1 cellular context compared by ENCODE assay signal in genomic region chr1:169485427-169486280, GRCh38.
TF ChIP-seq lines count a peak whose summit lies in the region.

SLC19A2 (minus strand) TSS chr1:169485944; CDS start chr1:169485766, 178 bp downstream.

TF ChIP-seq in K562, 482 proteins besides CTCF, POLR2A, EP300 and RAD21 (continued from another document and continues in another):
- TF ChIP-seq NKRF (IDR thresholded peaks at IDR 0.05; ENCODE audit: borderline replicate concordance) (peak; percentile 80; the same call in 1 of the 2 replicates), ZNF507 (tag; conservative IDR thresholded peaks at IDR 0.05) (no peak), ZNF436 (CRISPR knock-in tag; IDR thresholded peaks at IDR 0.05) (0 out of 2 replicates have a peak, but pooled peaks have one; percentile 36), ZNF354B (CRISPR knock-in tag; IDR thresholded peaks at IDR 0.05) (no peak), MCM7 (IDR thresholded peaks at IDR 0.05) (no peak), CBFB (CRISPR knock-in tag; IDR thresholded peaks at IDR 0.05) (no peak), ZBTB33 (CRISPR knock-in tag; IDR thresholded peaks at IDR 0.05) (peak; percentile 63; the same call in 1 of the 2 replicates), KDM4B (IDR thresholded peaks at IDR 0.05; ENCODE audit: borderline replicate concordance in 2 of 2, low read depth in 1 of 2) (no peak), CREB3 (tag; conservative IDR thresholded peaks at IDR 0.05; ENCODE audit: low read depth) (no peak), SREBF2 (CRISPR knock-in tag; IDR thresholded peaks at IDR 0.05) (no peak), MIER1 (IDR thresholded peaks at IDR 0.05; ENCODE audit: low read depth) (no peak), TFE3 (CRISPR knock-in tag; IDR thresholded peaks at IDR 0.05) (no peak), ZNF740 (CRISPR knock-in tag; IDR thresholded peaks at IDR 0.05) (peak; percentile 49; the same call in 1 of the 2 replicates), ZNF740 (tag; IDR thresholded peaks at IDR 0.05) (no peak), ZNF318 (IDR thresholded peaks at IDR 0.05; ENCODE audit: borderline replicate concordance in 1 of 2, low read depth in 1 of 2) (peak in 1 of 2 experiments; percentile 73; a peak in 1 of 4 replicates), ZSCAN32 (CRISPR knock-in tag; IDR thresholded peaks at IDR 0.05) (no peak), ZNF165 (CRISPR knock-in tag; IDR thresholded peaks at IDR 0.05; ENCODE audit: borderline replicate concordance) (no peak), NFIC (IDR thresholded peaks at IDR 0.05) (peak; percentile 98), TFAP4 (CRISPR knock-in tag; IDR thresholded peaks at IDR 0.05; ENCODE audit: borderline replicate concordance) (peak; percentile 99), MAX (CRISPR knock-in tag; IDR thresholded peaks at IDR 0.05) (peak; percentile 85), ZBTB8A (IDR thresholded peaks at IDR 0.05; ENCODE audit: partially characterized antibody) (no peak), ZFPM2 (CRISPR knock-in tag; IDR thresholded peaks at IDR 0.05) (0 out of 2 replicates have a peak, but pooled peaks have one; percentile 18), ZNF280B (CRISPR knock-in tag; IDR thresholded peaks at IDR 0.05) (no peak), XRCC5 (IDR thresholded peaks at IDR 0.05; ENCODE audit: low read depth, low read length) (no peak), WHSC1 (IDR thresholded peaks at IDR 0.05; ENCODE audit: low read length) (no peak), THRA (IDR thresholded peaks at IDR 0.05) (no peak), OTX1 (CRISPR knock-in tag; IDR thresholded peaks at IDR 0.05) (no peak; the same call in 1 of the 2 replicates), NFYB (IDR thresholded peaks at IDR 0.05; ENCODE audit: extremely low read depth, insufficient read length) (peak; percentile 89), HOXB6 (CRISPR knock-in tag; IDR thresholded peaks at IDR 0.05; ENCODE audit: borderline replicate concordance) (no peak), POLR3G (IDR thresholded peaks at IDR 0.05; ENCODE audit: extremely low read depth, insufficient read length, insufficient replicate concordance) (no peak), NCOR1 (IDR thresholded peaks at IDR 0.05) (no peak), KLF16 (IDR thresholded peaks at IDR 0.05) (no peak), FOSL1 (tag; conservative IDR thresholded peaks at IDR 0.05) (no peak), RAD51 (IDR thresholded peaks at IDR 0.05; ENCODE audit: borderline replicate concordance, low read depth) (peak; percentile 58; the same call in 1 of the 2 replicates), HIVEP1 (CRISPR knock-in tag; IDR thresholded peaks at IDR 0.05) (peak; percentile 30; the same call in 1 of the 2 replicates), HEY1 (CRISPR knock-in tag; IDR thresholded peaks at IDR 0.05; ENCODE audit: borderline replicate concordance) (no peak), FOXJ2 (tag; IDR thresholded peaks at IDR 0.05) (peak; percentile 44; the same call in 1 of the 2 replicates), ZNF695 (CRISPR knock-in tag; IDR thresholded peaks at IDR 0.05) (no peak), SMARCC2 (IDR thresholded peaks at IDR 0.05; ENCODE audit: low read depth) (no peak), TGIF2 (CRISPR knock-in tag; IDR thresholded peaks at IDR 0.05) (0 out of 2 replicates have a peak, but pooled peaks have one; percentile 71), KHSRP (IDR thresholded peaks at IDR 0.05) (no peak), TBP (optimal IDR thresholded peaks at IDR 0.05; ENCODE audit: low read depth, low read length) (peak; percentile 98), KLF6 (CRISPR knock-in tag; IDR thresholded peaks at IDR 0.05; ENCODE audit: borderline replicate concordance) (no peak), SIN3B (IDR thresholded peaks at IDR 0.05; ENCODE audit: low read depth) (0 out of 2 replicates have a peak, but pooled peaks have one; percentile 39), BRD4 (IDR thresholded peaks at IDR 0.05) (no peak), SUPT5H (IDR thresholded peaks at IDR 0.05) (peak; percentile 91), RBFOX2 (IDR thresholded peaks at IDR 0.05; ENCODE audit: low read depth, low read length) (peak; percentile 98)
